ENCODE assay signal across 10 cellular contexts in the genomic region with DNA sequence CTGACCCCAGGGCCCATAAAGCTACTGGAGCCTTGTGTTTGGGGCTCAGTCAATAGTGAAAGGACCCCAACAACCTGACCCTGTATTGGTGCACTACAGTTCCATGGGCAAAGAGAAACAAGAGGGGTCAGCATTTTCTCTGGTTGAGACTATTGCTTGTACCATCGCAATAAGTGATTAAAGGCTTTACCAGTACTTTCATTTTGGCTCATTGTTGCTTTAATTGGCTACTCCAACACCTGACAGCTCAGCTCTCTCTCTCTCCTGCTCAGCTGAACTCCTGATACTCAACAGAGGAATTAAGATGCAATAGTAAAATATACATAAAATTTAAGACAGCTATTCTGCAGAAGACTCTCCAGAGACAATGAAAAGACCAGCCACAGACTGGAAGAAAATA. TPM values are rescaled to one million over a fixed set of nuclear protein-coding genes. Genes with fewer than 3 reads are reported as not detected.
"Had no signal": no experiment of that assay in that cellular context is flagged by ENCODE, and none has a peak within 500 bp of the region (broad histone marks: within the 10 kb centered on the region; RNA-seq: fewer than 3 reads in every experiment).

No MANE protein-coding gene starts in this region.

- H3K9me3 ChIP-seq: HAP-1 had no signal

- H2AFZ ChIP-seq: GM23248 had no signal

- H3K27ac ChIP-seq: GM23248, HL-60 had no signal

- H3K4me3 ChIP-seq: GM23248, HAP-1 had no signal

- H3K36me3 ChIP-seq: HAP-1 had no signal

- H3K4me1 ChIP-seq: HAP-1 had no signal

- DNase-seq: GM23248, GOT3, H7, HFFc6, KBM-7 had no signal

- ATAC-seq: HCT116, HepG2 had no signal

- H3K9ac ChIP-seq: GM23248 had no signal

RNA-seq across cellular contexts. Expression of gene CD93, which starts 17.8 kb away (rescaled TPM):
- polyA plus RNA-seq: HepG2, IgD-negative memory B cell had no signal

RNA-seq across cellular contexts. Expression of gene THBD, which starts 18.8 kb away (rescaled TPM):
- polyA plus RNA-seq: IgD-negative memory B cell had no signal

RNA-seq across cellular contexts. Expression of gene SSTR4, which starts 33.2 kb away (rescaled TPM):
- polyA plus RNA-seq: GM23248, HepG2, IgD-negative memory B cell had no signal
